ENCODE assay signal across 18 cellular contexts in genomic region chr14:75972729-75973480, GRCh38. TPM values are rescaled to one million over a fixed set of nuclear protein-coding genes. Genes with fewer than 3 reads are reported as not detected.
DNase-seq lines count a peak whose midpoint lies in the region; ATAC-seq and TF ChIP-seq lines count a peak whose summit lies in the region.
"Had no signal": no experiment of that assay in that cellular context is flagged by ENCODE, and none has a peak within 500 bp of the region (broad histone marks: within the 10 kb centered on the region; RNA-seq: fewer than 3 reads in every experiment).

No MANE protein-coding gene starts in this region.

- WGBS in mesenchymal stem cell = 58% methylated on average over 7 of the region's 8 CpGs

- no peaks in the 10 kb centered on the region for H3K36me3 Mint-ChIP-seq in WTC11
- H3K36me3 Mint-ChIP-seq in mesothelial cell of epicardium = peaks cover 25% of the 10 kb centered on the region
- H3K36me3 Mint-ChIP-seq: activated naive CD4-positive, alpha-beta T cell treated with anti-CD3 and anti-CD28 coated beads, Interleukin-2, amount 50 U/mL, for 72 hours; natural killer cell treated with Interleukin-12 subunit alpha and Interleukin-12 subunit beta and Interleukin-15 and Interleukin-18, amount 100 ng/mL, for 72 hours had no signal

- no peak overlapping the region for H3K4me2 ChIP-seq in mesenchymal stem cell (ENCODE audit: low read length, poor library complexity, severe bottlenecking)
- H3K4me2 ChIP-seq: hepatocyte had no signal

- no peaks in the 10 kb centered on the region; the same call in 1 of the 2 replicates for H3K27me3 Mint-ChIP-seq in WTC11 (ENCODE audit: low read depth)
- no peaks in the 10 kb centered on the region for H3K27me3 Mint-ChIP-seq in mesothelial cell of epicardium (ENCODE audit: low read depth)
- H3K27me3 Mint-ChIP-seq: natural killer cell treated with Interleukin-12 subunit alpha and Interleukin-12 subunit beta and Interleukin-15 and Interleukin-18, amount 100 ng/mL, for 72 hours had no signal

- CTCF ChIA-PET in WTC11 (lab: Charles Lee) = interaction anchor here (1.3 to 1.8 kb wide), 4 partner anchors 10 to 264 kb away, joined by 5 to 9 read pairs (median 7); partner anchors contain the start of gene TGFB3

- in situ Hi-C loops in GM13976 (cut with MboI; ENCODE audit: low sequenced_read_pairs, unreplicated experiment) = no loop called here
- in situ Hi-C loops in KBM-7 (cut with MboI; ENCODE audit: low pct_unique_long_range_greater_than_20kb, low sequenced_read_pairs) = loop anchor here (25.0 kb wide), 1 partner anchor 261 kb away; no protein-coding TSS in a partner anchor

- H4K91ac ChIP-seq in mesenchymal stem cell (ENCODE audit: low read length) = no peak overlapping the region

- no peak overlapping the region for H2BK120ac ChIP-seq in mesenchymal stem cell (ENCODE audit: low read depth, low read length)

- no peak overlapping the region for H2BK12ac ChIP-seq in mesenchymal stem cell (ENCODE audit: low read length in 2 of 2)

- H3K27me3 ChIP-seq in mesenchymal stem cell (ENCODE audit: control insufficient read depth in 1 of 2, insufficient read depth in 1 of 2, low read length in 2 of 2) = no peaks in the 10 kb centered on the region
- H3K27me3 ChIP-seq: hepatocyte, suprapubic skin had no signal

- DNase-seq in D341Med (ENCODE audit: low spot score) (peak; percentile 63), NCI-H1694 treated with DMSO at 0.1 percent for 48 hours (lab: John Stamatoyannopoulos, UW) (peak; percentile 96), WTC11 (ENCODE audit: low spot score) (no peak), mesothelial cell of epicardium (ENCODE audit: low spot score in 2 of 2, unreplicated experiment in 2 of 2) (no peak), GM13976 (ENCODE audit: low spot score) (no peak), KBM-7 (no peak), NCI-H2107 (lab: John Stamatoyannopoulos, UW) (no peak), mesenchymal stem cell (no peak)
- DNase-seq: ACHN; DMS79; KG1; NK-92 treated with Interleukin-12 subunit alpha and Interleukin-12 subunit beta, amount 100 ng/mL, for 24 hours; T1000 had no signal

- no peak overlapping the region for H2BK15ac ChIP-seq in mesenchymal stem cell (ENCODE audit: low read depth, poor library complexity, severe bottlenecking)

- peaks cover 6% of the 10 kb centered on the region for H3K79me1 ChIP-seq in mesenchymal stem cell (replicated peaks; ENCODE audit: low read length, poor library complexity, severe bottlenecking)

- peaks cover 27% of the 10 kb centered on the region for H3K4me1 Mint-ChIP-seq in WTC11
- peaks cover 30% of the 10 kb centered on the region for H3K4me1 Mint-ChIP-seq in mesothelial cell of epicardium

- no peak overlapping the region for H2AFZ ChIP-seq in mesenchymal stem cell (ENCODE audit: low read depth, low read length)
- H2AFZ ChIP-seq: hepatocyte had no signal

- no peak overlapping the region for H3K18ac ChIP-seq in mesenchymal stem cell (ENCODE audit: low read depth in 1 of 2, low read length in 2 of 2)

- H3K27ac ChIP-seq in mesenchymal stem cell (ENCODE audit: low read length, poor library complexity, severe bottlenecking) = no peak overlapping the region
- H3K27ac ChIP-seq: hepatocyte, suprapubic skin had no signal

- no peak for TF ChIP-seq CTCF in WTC11 (IDR thresholded peaks at IDR 0.05)
- TF ChIP-seq CTCF in mesothelial cell of epicardium (IDR thresholded peaks at IDR 0.05; ENCODE audit: unreplicated experiment) = no peak
- TF ChIP-seq CTCF in GM13976 (IDR thresholded peaks at IDR 0.05; ENCODE audit: borderline replicate concordance, control extremely low read depth, extremely low read depth, insufficient read depth, missing control alignments) = no peak

- H3K4me3 Mint-ChIP-seq in WTC11 = no peak overlapping the region
- H3K4me3 Mint-ChIP-seq in mesothelial cell of epicardium = no peak overlapping the region
- H3K4me3 Mint-ChIP-seq: natural killer cell treated with Interleukin-12 subunit alpha and Interleukin-12 subunit beta and Interleukin-15 and Interleukin-18, amount 100 ng/mL, for 72 hours had no signal

- peaks cover 7% of the 10 kb centered on the region for H3K4me1 ChIP-seq in mesenchymal stem cell (ENCODE audit: control insufficient read depth, insufficient read depth, low read depth, low read length)

- H3K4me3 ChIP-seq in mesenchymal stem cell (ENCODE audit: insufficient read depth in 1 of 2, low read depth in 1 of 2, low read length in 2 of 2) = no peak overlapping the region
- H3K4me3 ChIP-seq: hepatocyte, suprapubic skin had no signal

- POLR2A ChIA-PET in WTC11 (lab: Charles Lee) = no interaction called here

- no peaks in the 10 kb centered on the region for H3K9me3 Mint-ChIP-seq in WTC11
- no peaks in the 10 kb centered on the region for H3K9me3 Mint-ChIP-seq in mesothelial cell of epicardium
- H3K9me3 Mint-ChIP-seq: activated naive CD4-positive, alpha-beta T cell treated with anti-CD3 and anti-CD28 coated beads, Interleukin-2, amount 50 U/mL, for 72 hours; natural killer cell treated with Interleukin-12 subunit alpha and Interleukin-12 subunit beta and Interleukin-15 and Interleukin-18, amount 100 ng/mL, for 72 hours had no signal

- H2AK5ac ChIP-seq in mesenchymal stem cell (ENCODE audit: low read length, severe bottlenecking) = no peak overlapping the region

- no peak overlapping the region for H3K4ac ChIP-seq in mesenchymal stem cell (ENCODE audit: low read depth in 1 of 2, low read length in 2 of 2)

- no peak overlapping the region for H4K8ac ChIP-seq in mesenchymal stem cell (ENCODE audit: low read length)

- no peak for ATAC-seq in WTC11
- ATAC-seq: activated CD4-positive, CD25-positive, alpha-beta regulatory T cell treated with anti-CD3 and anti-CD28 coated beads, Interleukin-2, amount 50 U/mL, for 24 hours; activated naive CD4-positive, alpha-beta T cell treated with anti-CD3 and anti-CD28 coated beads, Interleukin-2, amount 50 U/mL, for 72 hours; natural killer cell treated with Interleukin-12 subunit alpha and Interleukin-12 subunit beta and Interleukin-15 and Interleukin-18, amount 100 ng/mL, for 72 hours had no signal

- H3K36me3 ChIP-seq in mesenchymal stem cell (ENCODE audit: control insufficient read depth in 1 of 2, insufficient read depth in 2 of 2, low read depth in 1 of 2, low read length in 2 of 2) = peaks cover 10 to 15% of the 10 kb centered on the region in 2 experiments

- H3K14ac ChIP-seq in mesenchymal stem cell (ENCODE audit: low read length in 2 of 2) = no peak overlapping the region

- no peak overlapping the region for H3K9ac ChIP-seq in mesenchymal stem cell (ENCODE audit: low read length)

- no peak overlapping the region for H3K23ac ChIP-seq in mesenchymal stem cell (ENCODE audit: low read length in 2 of 2)

- H3K9me3 ChIP-seq in mesenchymal stem cell (ENCODE audit: control insufficient read depth, low read length) = no peaks in the 10 kb centered on the region
- H3K9me3 ChIP-seq: suprapubic skin had no signal

- H3K27ac Mint-ChIP-seq in WTC11 = 0 out of 2 replicates have a peak overlapping the region, but pooled peaks have one; percentile 37
- H3K27ac Mint-ChIP-seq in mesothelial cell of epicardium = peak overlapping the region; percentile 65
- H3K27ac Mint-ChIP-seq: natural killer cell treated with Interleukin-12 subunit alpha and Interleukin-12 subunit beta and Interleukin-15 and Interleukin-18, amount 100 ng/mL, for 72 hours had no signal

- H2BK5ac ChIP-seq in mesenchymal stem cell (ENCODE audit: low read depth, low read length, poor library complexity, severe bottlenecking) = no peak overlapping the region

TF ChIP-seq in WTC11, 78 proteins besides CTCF, POLR2A, EP300 and RAD21 (continues in another document):
- TF ChIP-seq SMAD4 (CRISPR knock-in tag; IDR thresholded peaks at IDR 0.05) (no peak), SOX15 (CRISPR knock-in tag; IDR thresholded peaks at IDR 0.05) (no peak), OVOL2 (CRISPR knock-in tag; IDR thresholded peaks at IDR 0.05; ENCODE audit: borderline replicate concordance) (no peak), MYBL2 (CRISPR knock-in tag; IDR thresholded peaks at IDR 0.05) (no peak), ZNF425 (CRISPR knock-in tag; conservative IDR thresholded peaks at IDR 0.05) (no peak), NR2C2 (CRISPR knock-in tag; IDR thresholded peaks at IDR 0.05) (no peak), ZNF671 (CRISPR knock-in tag; IDR thresholded peaks at IDR 0.05) (no peak), ZBTB21 (CRISPR knock-in tag; IDR thresholded peaks at IDR 0.05; ENCODE audit: borderline replicate concordance) (no peak), CBFB (CRISPR knock-in tag; IDR thresholded peaks at IDR 0.05; ENCODE audit: low read depth) (no peak)

RNA-seq across cellular contexts. Expression of gene TGFB3, which starts 8.9 kb away (rescaled TPM):
- total RNA-seq in WTC11 (2021) = 1.1 to 1.7 TPM (median 1.2 TPM) in 3 replicates
- 62.0 to 66.4 TPM (median 65.2 TPM) in 3 replicates for total RNA-seq in mesothelial cell of epicardium
- 2.1 TPM for polyA plus RNA-seq in mesenchymal stem cell (2013, experiment 1 of 2)
- 1.8 TPM for polyA plus RNA-seq in mesenchymal stem cell (2013, experiment 2 of 2)

RNA-seq across cellular contexts. Expression of gene IFT43, which starts 12.7 kb away (rescaled TPM):
- total RNA-seq in WTC11 (2021) (17.5 to 20.5 TPM (median 19.2 TPM) in 3 replicates), mesothelial cell of epicardium (39.8 to 46.0 TPM (median 43.4 TPM) in 3 replicates)
- polyA plus RNA-seq in mesenchymal stem cell (2013, experiment 1 of 2) = 19.5 TPM
- polyA plus RNA-seq in mesenchymal stem cell (2013, experiment 2 of 2) = 17.7 TPM

Comparison
In these comparisons a context has a peak if more than half of its experiments do, and no peak if none do; other contexts are left out.
1. DNase-seq: peak in D341Med (single experiment) and NCI-H1694 treated with DMSO at 0.1 percent for 48 hours (single experiment); none in WTC11 (single experiment), mesothelial cell of epicardium (0 of 2), GM13976 (single experiment), KBM-7 (single experiment), NCI-H2107 (single experiment) and mesenchymal stem cell (single experiment).
2. RNA of gene TGFB3, which starts 8.9 kb away (total RNA-seq): 62.0 to 66.4 TPM in mesothelial cell of epicardium; 1.1 to 1.7 TPM in WTC11; every median in the first group is over 10 times any median in the second.